20 cellular contexts compared by ENCODE assay signal in genomic region chrX:75327607-75328006, GRCh38.
"Had no signal": no experiment of that assay in that cellular context is flagged by ENCODE, and none has a peak within 500 bp of the region (broad histone marks: within the 10 kb centered on the region; RNA-seq: fewer than 3 reads in every experiment).

No MANE protein-coding gene starts in this region.

- H3K27ac Mint-ChIP-seq: T-cell had no signal

- H3K9ac ChIP-seq: SK-N-SH had no signal

- H3K4me3 ChIP-seq: SJSA1 had no signal

- H3K27ac ChIP-seq: SJSA1 had no signal

- H3K36me3 ChIP-seq: SJSA1 had no signal

- H3K4me1 ChIP-seq: SJSA1 had no signal

- H3K4me3 Mint-ChIP-seq: T-cell had no signal

- H3K4me1 Mint-ChIP-seq: T-cell had no signal

- DNase-seq: KBM-7, NCI-H1092, NCI-H1105 treated with DMSO at 0.1 percent for 48 hours, NCI-H1417 treated with DMSO at 0.1 percent for 48 hours, NCI-H146, NCI-H187 treated with DMSO at 0.1 percent for 48 hours, NCI-H2029 treated with DMSO at 0.1 percent for 48 hours, NCI-H2107, NCI-H345, NCI-H446 treated with DMSO at 0.1 percent for 48 hours, NCI-H510A treated with DMSO at 0.1 percent for 48 hours, NCI-H69, NCI-H774, Right ventricle myocardium superior, RPMI8226, SIG-M5, SK-N-SH, SW 1271, T-cell had no signal

- H3K4me2 ChIP-seq: SK-N-SH had no signal

- H3K27me3 ChIP-seq: SJSA1 had no signal

- H3K9me3 ChIP-seq: SJSA1, SK-N-SH had no signal
